ENCODE assay signal across 8 cellular contexts in genomic region chr15:100849021-100849831, GRCh38. TPM values are rescaled to one million over a fixed set of nuclear protein-coding genes. Genes with fewer than 3 reads are reported as not detected.
DNase-seq lines count a peak whose midpoint lies in the region; ATAC-seq and TF ChIP-seq lines count a peak whose summit lies in the region.

No MANE protein-coding gene starts in this region.

- no peak for ATAC-seq in GM18861 (IDR thresholded peaks at IDR 0.05; ENCODE audit: unreplicated experiment)

- H3K4me1 ChIP-seq in osteoblast (ENCODE audit: insufficient read depth, low read length) (peaks cover 2% of the 10 kb centered on the region), tibial artery (peaks cover 0 to 10% (median 0%) of the 10 kb centered on the region in 4 donors)

- DNase-seq in NCI-H345 (lab: John Stamatoyannopoulos, UW) (peak; percentile 47), NCI-H345 treated with DMSO at 0.1 percent for 48 hours (lab: John Stamatoyannopoulos, UW; ENCODE audit: unreplicated experiment) (no peak), NCI-H1930 (lab: John Stamatoyannopoulos, UW) (peak; percentile 55 to 71), activated T-cell treated with anti-CD3 and anti-CD28 coated beads for 24 hours (ENCODE audit: low read depth) (peak; percentile 39), fibroblast of gingiva (ENCODE audit: low read depth) (peak; percentile 40), osteoblast (ENCODE audit: insufficient read length, low spot score, missing footprints) (peak; percentile 92), tibial artery (no peak)

- intact Hi-C loops in tibial artery (cut with DNase I; ENCODE audit: low total_unique reads), result no loop called here

- peak overlapping the region; percentile 83 for H3K4me2 ChIP-seq in osteoblast (ENCODE audit: insufficient read depth, low read length)

- TF ChIP-seq CTCF in osteoblast (IDR thresholded peaks at IDR 0.05; ENCODE audit: extremely low read depth, low read depth, low read length) (peak; percentile 17), tibial artery (IDR thresholded peaks at IDR 0.05) (no peak)

- H3K27ac ChIP-seq in osteoblast (ENCODE audit: low read depth, low read length), result peak overlapping the region; percentile 58
- H3K27ac ChIP-seq in tibial artery, result no peak overlapping the region

- H4K20me1 ChIP-seq in osteoblast (ENCODE audit: insufficient read depth, low read length), result no peaks in the 10 kb centered on the region

- H3K36me3 ChIP-seq in osteoblast (ENCODE audit: insufficient read depth, low read length) (no peaks in the 10 kb centered on the region), tibial artery (no peaks in the 10 kb centered on the region)

- no peaks in the 10 kb centered on the region for H3K9me3 ChIP-seq in osteoblast (ENCODE audit: low read depth, low read length)
- H3K9me3 ChIP-seq in tibial artery, result no peaks in the 10 kb centered on the region

- no peaks in the 10 kb centered on the region for H3K79me2 ChIP-seq in osteoblast (ENCODE audit: insufficient read depth, low read length)

- H3K27me3 ChIP-seq in osteoblast (ENCODE audit: insufficient read depth, low read length) (no peaks in the 10 kb centered on the region), tibial artery (peaks cover 0 to 26% of the 10 kb centered on the region in 2 donors)

- H2AFZ ChIP-seq in osteoblast (ENCODE audit: low read length), result peak overlapping the region; percentile 99

- H3K4me3 ChIP-seq in osteoblast (ENCODE audit: insufficient read depth, low read length), result peak overlapping the region; percentile 84
- H3K4me3 ChIP-seq in tibial artery, result peak overlapping the region; percentile 25 to 36

RNA-seq across cellular contexts. Expression of gene ALDH1A3, which starts 30.4 kb away (rescaled TPM):
- 54.6 and 61.6 TPM in 2 replicates for total RNA-seq in osteoblast

Comparison
In these comparisons a context has a peak if more than half of its experiments do, and no peak if none do; other contexts are left out.
1. DNase-seq: peak in NCI-H345 (single experiment), NCI-H1930 (2 of 2), activated T-cell treated with anti-CD3 and anti-CD28 coated beads for 24 hours (single experiment), fibroblast of gingiva (single experiment) and osteoblast (single experiment); none in NCI-H345 treated with DMSO at 0.1 percent for 48 hours (single experiment) and tibial artery (0 of 2).